ENCODE assay signal across 11 cellular contexts in genomic region chr6:28140616-28141015, GRCh38. TPM values are rescaled to one million over a fixed set of nuclear protein-coding genes. Genes with fewer than 3 reads are reported as not detected.
DNase-seq lines count a peak whose midpoint lies in the region; ATAC-seq and TF ChIP-seq lines count a peak whose summit lies in the region.
"Had no signal": no experiment of that assay in that cellular context is flagged by ENCODE, and none has a peak within 500 bp of the region (broad histone marks: within the 10 kb centered on the region; RNA-seq: fewer than 3 reads in every experiment).

No MANE protein-coding gene starts in this region.

- peaks cover 49% of the 10 kb centered on the region for H3K36me3 Mint-ChIP-seq in activated T-cell treated with anti-CD3 and anti-CD28 coated beads, Interleukin-2, amount 50 U/mL, for 24 hours (ENCODE audit: low read depth)
- H3K36me3 Mint-ChIP-seq in effector memory CD8-positive, alpha-beta T cell (ENCODE audit: insufficient read depth), result peaks cover 22% of the 10 kb centered on the region

- H2AFZ ChIP-seq in OCI-LY3 (ENCODE audit: low read depth, low read length), result peak overlapping the region; percentile 36; the same call in 1 of the 2 replicates

- H3K4me3 ChIP-seq in OCI-LY3 (ENCODE audit: low read length), result peak overlapping the region; percentile 67
- no peak overlapping the region for H3K4me3 ChIP-seq in sigmoid colon

- intact Hi-C loops in sigmoid colon (cut with DNase I), result no loop called here

- DNase-seq in activated T-cell treated with anti-CD3 and anti-CD28 coated beads, Interleukin-2, amount 50 U/mL, for 24 hours, result no peak
- DNase-seq in activated T-cell treated with anti-CD3 and anti-CD28 coated beads, Interleukin-2, amount 50 U/mL, for 48 hours, result no peak
- no peak for DNase-seq in effector memory CD8-positive, alpha-beta T cell
- no peak for DNase-seq in sigmoid colon
- DNase-seq in NCI-H1092 (lab: John Stamatoyannopoulos, UW), result no peak
- DNase-seq in G401 (ENCODE audit: low spot score), result no peak
- DNase-seq: activated effector memory CD4-positive, alpha-beta T cell treated with Interleukin-2 at 50 U/mL for 16 hours; EL; trophoblast cell had no signal

- H3K9me3 ChIP-seq in OCI-LY3 (ENCODE audit: insufficient read depth, low read length), result no peaks in the 10 kb centered on the region
- H3K9me3 ChIP-seq in sigmoid colon, result no peaks in the 10 kb centered on the region

- 79 to 85% methylated on average over 5 of the region's 5 CpGs for WGBS in sigmoid colon, 2 donors

- H3K9me3 Mint-ChIP-seq in activated T-cell treated with anti-CD3 and anti-CD28 coated beads, Interleukin-2, amount 50 U/mL, for 24 hours, result no peaks in the 10 kb centered on the region
- no peaks in the 10 kb centered on the region for H3K9me3 Mint-ChIP-seq in effector memory CD8-positive, alpha-beta T cell

- H3K36me3 ChIP-seq in OCI-LY3 (replicated peaks; ENCODE audit: low read depth, low read length) (peaks cover 7% of the 10 kb centered on the region), sigmoid colon (peaks cover 0 to 7% (median 2%) of the 10 kb centered on the region in 4 donors)

- ATAC-seq in effector memory CD8-positive, alpha-beta T cell (replicated peaks), result no peak
- no peak for ATAC-seq in GM18502 (IDR thresholded peaks at IDR 0.05; ENCODE audit: poor library complexity, unreplicated experiment)

- peaks cover 64% of the 10 kb centered on the region for H3K4me1 Mint-ChIP-seq in activated T-cell treated with anti-CD3 and anti-CD28 coated beads, Interleukin-2, amount 50 U/mL, for 24 hours (ENCODE audit: low read depth)
- H3K4me1 Mint-ChIP-seq in effector memory CD8-positive, alpha-beta T cell (ENCODE audit: low read depth in 2 of 2), result peaks cover 40 to 67% of the 10 kb centered on the region in 2 donors

- peak overlapping the region; percentile 93 for H3K4me2 ChIP-seq in OCI-LY3 (ENCODE audit: low read length)

- in situ Hi-C loops in G401 (cut with HindIII; ENCODE audit: low sequenced_read_pairs), result no loop called here

- H3K4me3 Mint-ChIP-seq in activated T-cell treated with anti-CD3 and anti-CD28 coated beads, Interleukin-2, amount 50 U/mL, for 24 hours, result peak overlapping the region; percentile 96
- H3K4me3 Mint-ChIP-seq in effector memory CD8-positive, alpha-beta T cell, result peak overlapping the region; percentile 95 to 97

- no peaks in the 10 kb centered on the region for H3K27me3 ChIP-seq in OCI-LY3 (ENCODE audit: low read depth, low read length)
- no peaks in the 10 kb centered on the region for H3K27me3 ChIP-seq in sigmoid colon

- no peak for TF ChIP-seq POLR2A in sigmoid colon (IDR thresholded peaks at IDR 0.05)

- TF ChIP-seq EP300 in sigmoid colon (IDR thresholded peaks at IDR 0.05), result no peak

- H3K4me1 ChIP-seq in OCI-LY3 (ENCODE audit: low read length) (peaks cover 41% of the 10 kb centered on the region), sigmoid colon (peaks cover 0 to 55% (median 36%) of the 10 kb centered on the region in 4 donors)

- TF ChIP-seq CTCF in OCI-LY3 (IDR thresholded peaks at IDR 0.05; ENCODE audit: low read depth, low read length) (no peak), sigmoid colon (IDR thresholded peaks at IDR 0.05) (no peak)

- peaks cover 54% of the 10 kb centered on the region for H3K79me2 ChIP-seq in OCI-LY3 (ENCODE audit: low read length)

- H3K27ac ChIP-seq in OCI-LY3 (ENCODE audit: low read length) (peak overlapping the region; percentile 100), sigmoid colon (peak overlapping the region in 3 of 4 donors; percentile 7 to 84 (median 83))

- H3K27ac Mint-ChIP-seq in activated T-cell treated with anti-CD3 and anti-CD28 coated beads, Interleukin-2, amount 50 U/mL, for 24 hours, result peak overlapping the region; percentile 90
- peak overlapping the region; percentile 97 to 98 for H3K27ac Mint-ChIP-seq in effector memory CD8-positive, alpha-beta T cell

- no peaks in the 10 kb centered on the region for H3K27me3 Mint-ChIP-seq in activated T-cell treated with anti-CD3 and anti-CD28 coated beads, Interleukin-2, amount 50 U/mL, for 24 hours
- no peaks in the 10 kb centered on the region for H3K27me3 Mint-ChIP-seq in effector memory CD8-positive, alpha-beta T cell

- H4K20me1 ChIP-seq in OCI-LY3 (ENCODE audit: insufficient read depth, low read length), result peaks cover 3% of the 10 kb centered on the region; the same call in 1 of the 2 replicates

- H3K9ac ChIP-seq in OCI-LY3 (ENCODE audit: low read length), result peak overlapping the region; percentile 61; the same call in 1 of the 2 replicates

RNA-seq across cellular contexts. Expression of gene ZKSCAN8, which starts 1.1 kb away (rescaled TPM):
- total RNA-seq in sigmoid colon, result 10 to 100 TPM; 20.7 to 24.9 (median 22.6) TPM
- 1 to 10 TPM; 1.6 to 4.7 (median 1.8) TPM for polyA plus RNA-seq in sigmoid colon
- total RNA-seq in G401 (2014; rRNA removed; shearing (Covaris generic)), result 9.0 and 11.3 TPM in 2 replicates

RNA-seq across cellular contexts. Expression of gene ZSCAN16, which starts 16.2 kb away (rescaled TPM):
- 1 to 10 TPM; 1.4 to 7.5 (median 6.8) TPM for total RNA-seq in sigmoid colon
- 1 to 10 TPM; 7.8 to 8.3 (median 8.1) TPM for polyA plus RNA-seq in sigmoid colon
- total RNA-seq in G401 (2014; rRNA removed; shearing (Covaris generic)), result not detected in 2 replicates
